Comparison of ENCODE assay signal across 19 cellular contexts in the genomic region with DNA sequence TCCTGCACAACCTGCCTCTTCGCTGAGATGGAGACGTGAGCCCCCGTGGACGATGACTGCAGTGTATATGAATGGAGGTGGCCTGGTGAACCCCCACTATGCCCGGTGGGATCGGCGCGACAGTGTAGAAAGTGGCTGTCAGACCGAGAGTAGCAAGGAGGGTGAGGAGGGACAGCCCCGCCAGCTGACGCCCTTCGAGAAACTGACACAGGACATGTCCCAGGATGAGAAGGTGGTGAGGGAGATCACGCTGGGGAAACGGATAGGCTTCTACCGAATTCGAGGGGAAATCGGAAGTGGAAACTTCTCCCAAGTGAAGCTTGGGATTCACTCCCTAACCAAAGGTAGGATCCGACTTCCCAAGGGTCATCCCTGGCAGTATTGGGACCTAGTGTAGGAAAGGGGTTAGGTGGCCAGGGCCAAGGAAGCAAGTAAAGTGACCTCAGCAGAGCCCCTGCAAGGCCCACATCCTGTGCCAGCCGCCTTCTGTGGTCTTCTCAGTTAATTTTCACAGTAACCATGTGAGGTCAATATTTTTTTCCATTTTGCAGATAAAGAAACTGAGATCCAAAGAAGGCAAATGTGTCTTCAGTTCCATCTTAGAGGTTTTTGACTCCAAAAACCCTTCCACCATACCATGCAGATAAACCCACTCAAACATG. TPM values are rescaled to one million over a fixed set of nuclear protein-coding genes. Genes with fewer than 3 reads are reported as not detected.
DNase-seq lines count a peak whose midpoint lies in the region; ATAC-seq and TF ChIP-seq lines count a peak whose summit lies in the region.
"Had no signal": no experiment of that assay in that cellular context is flagged by ENCODE, and none has a peak within 500 bp of the region (broad histone marks: within the 10 kb centered on the region; RNA-seq: fewer than 3 reads in every experiment).

No MANE protein-coding gene starts in this region.

- no peak overlapping the region for H3K4me3 ChIP-seq in GM23338
- H3K4me3 ChIP-seq: BLaER1 treated with 17β-estradiol and CSF1 and Interleukin-3, amounts not matched to agents 10 nM and 100 nM; cardiac muscle cell; pancreas; suprapubic skin had no signal

- DNase-seq in GM23338 (ENCODE audit: low spot score) = no peak
- no peak for DNase-seq in Ammon's horn (ENCODE audit: low spot score)
- DNase-seq in naive thymus-derived CD8-positive, alpha-beta T cell = no peak
- no peak for DNase-seq in GDM1 (lab: John Stamatoyannopoulos, UW)
- DNase-seq: foreskin melanocyte, HFFc6, NCI-H2227 treated with DMSO at 0.1 percent for 48 hours, pancreas had no signal

- H3K36me3 ChIP-seq in GM23338 (ENCODE audit: insufficient read depth) = no peaks in the 10 kb centered on the region
- H3K36me3 ChIP-seq: BLaER1 treated with 17β-estradiol and CSF1 and Interleukin-3, amounts not matched to agents 10 nM and 100 nM; cardiac muscle cell; pancreas; suprapubic skin had no signal

- H3F3A ChIP-seq in GM23338 (replicated peaks; ENCODE audit: low read depth) = no peaks in the 10 kb centered on the region

- H3K27ac ChIP-seq in GM23338 (ENCODE audit: low read depth) = no peak overlapping the region
- H3K27ac ChIP-seq: BLaER1 treated with 17β-estradiol and CSF1 and Interleukin-3, amounts not matched to agents 10 nM and 100 nM; cardiac muscle cell; pancreas; suprapubic skin; VCaP had no signal

- H3K9me2 ChIP-seq in GM23338 (ENCODE audit: insufficient read depth) = peaks cover 3% of the 10 kb centered on the region; the same call in 1 of the 2 replicates

- POLR2A ChIA-PET in naive thymus-derived CD8-positive, alpha-beta T cell (lab: Charles Lee) = no interaction called here

- H3K4me1 Mint-ChIP-seq in activated T-helper 17 cell treated with anti-CD3 and anti-CD28 coated beads, Interleukin-2, amount 50 U/mL, for 72 hours = peaks cover 5% of the 10 kb centered on the region
- no peaks in the 10 kb centered on the region; the same call in 2 of the 3 replicates for H3K4me1 Mint-ChIP-seq in GM23338
- H3K4me1 Mint-ChIP-seq in naive thymus-derived CD8-positive, alpha-beta T cell = no peaks in the 10 kb centered on the region

- no peak overlapping the region for H2AFZ ChIP-seq in GM23338

- no peak for TF ChIP-seq CTCF in GM23338 (conservative IDR thresholded peaks at IDR 0.05; ENCODE audit: low read depth in 2 of 2)

- no peaks in the 10 kb centered on the region for H3K79me2 ChIP-seq in GM23338 (replicated peaks; ENCODE audit: insufficient read depth)

- H3K4me1 ChIP-seq in GM23338 (ENCODE audit: insufficient read depth) = 0 out of 2 replicates have a peak, but pooled peaks cover 4% of the 10 kb centered on the region
- H3K4me1 ChIP-seq: BLaER1 treated with 17β-estradiol and CSF1 and Interleukin-3, amounts not matched to agents 10 nM and 100 nM; pancreas; suprapubic skin had no signal

- H3K4me3 Mint-ChIP-seq in activated T-helper 17 cell treated with anti-CD3 and anti-CD28 coated beads, Interleukin-2, amount 50 U/mL, for 72 hours = peak overlapping the region; percentile 19
- H3K4me3 Mint-ChIP-seq in GM23338 = no peak overlapping the region
- no peak overlapping the region for H3K4me3 Mint-ChIP-seq in naive thymus-derived CD8-positive, alpha-beta T cell
- H3K4me3 Mint-ChIP-seq: HFFc6 had no signal

- H3K36me3 Mint-ChIP-seq in activated T-helper 17 cell treated with anti-CD3 and anti-CD28 coated beads, Interleukin-2, amount 50 U/mL, for 72 hours (ENCODE audit: low read depth) = no peaks in the 10 kb centered on the region
- H3K36me3 Mint-ChIP-seq in GM23338 (ENCODE audit: low read depth) = no peaks in the 10 kb centered on the region
- peaks cover 0 to 2% (median 0%) of the 10 kb centered on the region in 3 donors for H3K36me3 Mint-ChIP-seq in naive thymus-derived CD8-positive, alpha-beta T cell
- H3K36me3 Mint-ChIP-seq: activated naive CD4-positive, alpha-beta T cell treated with anti-CD3 and anti-CD28 coated beads, Interleukin-2, amount 50 U/mL, for 72 hours had no signal

- H3K9me3 Mint-ChIP-seq in activated T-helper 17 cell treated with anti-CD3 and anti-CD28 coated beads, Interleukin-2, amount 50 U/mL, for 72 hours = no peaks in the 10 kb centered on the region
- no peaks in the 10 kb centered on the region for H3K9me3 Mint-ChIP-seq in GM23338
- no peaks in the 10 kb centered on the region for H3K9me3 Mint-ChIP-seq in naive thymus-derived CD8-positive, alpha-beta T cell
- H3K9me3 Mint-ChIP-seq: activated naive CD4-positive, alpha-beta T cell treated with anti-CD3 and anti-CD28 coated beads, Interleukin-2, amount 50 U/mL, for 72 hours; HFFc6 had no signal

- no peak overlapping the region for H3K4me2 ChIP-seq in GM23338
- H3K4me2 ChIP-seq: BLaER1 treated with 17β-estradiol and CSF1 and Interleukin-3, amounts not matched to agents 10 nM and 100 nM had no signal

- H3K27ac Mint-ChIP-seq in activated T-helper 17 cell treated with anti-CD3 and anti-CD28 coated beads, Interleukin-2, amount 50 U/mL, for 72 hours = peak overlapping the region; percentile 42
- H3K27ac Mint-ChIP-seq in GM23338 = no peak overlapping the region
- no peak overlapping the region for H3K27ac Mint-ChIP-seq in naive thymus-derived CD8-positive, alpha-beta T cell
- H3K27ac Mint-ChIP-seq: activated naive CD4-positive, alpha-beta T cell treated with anti-CD3 and anti-CD28 coated beads, Interleukin-2, amount 50 U/mL, for 72 hours; HFFc6 had no signal

- peak; percentile 40 for ATAC-seq in GM18861 (IDR thresholded peaks at IDR 0.05; ENCODE audit: unreplicated experiment)
- ATAC-seq in GM21390 (IDR thresholded peaks at IDR 0.05; ENCODE audit: unreplicated experiment) = peak; percentile 47
- peak; percentile 40 for ATAC-seq in HG02981 (IDR thresholded peaks at IDR 0.05; ENCODE audit: unreplicated experiment)
- peak; percentile 73 for ATAC-seq in activated T-helper 17 cell treated with anti-CD3 and anti-CD28 coated beads, Interleukin-2, amount 50 U/mL, for 72 hours (replicated peaks)
- no peak for ATAC-seq in GM23338
- ATAC-seq in naive thymus-derived CD8-positive, alpha-beta T cell = no peak
- ATAC-seq: pancreas, SK-N-SH treated with all-trans-retinoic acid at 6 μM for 48 hours had no signal

- H3K27me3 ChIP-seq in GM23338 (ENCODE audit: insufficient read depth) = no peaks in the 10 kb centered on the region
- H3K27me3 ChIP-seq: BLaER1 treated with 17β-estradiol and CSF1 and Interleukin-3, amounts not matched to agents 10 nM and 100 nM; pancreas; suprapubic skin had no signal

- H3K27me3 Mint-ChIP-seq in activated T-helper 17 cell treated with anti-CD3 and anti-CD28 coated beads, Interleukin-2, amount 50 U/mL, for 72 hours = peaks cover 36% of the 10 kb centered on the region
- H3K27me3 Mint-ChIP-seq in GM23338 (ENCODE audit: insufficient read depth, low read depth, poor library complexity) = no peaks in the 10 kb centered on the region
- peaks cover 0 to 26% (median 18%) of the 10 kb centered on the region in 5 donors for H3K27me3 Mint-ChIP-seq in naive thymus-derived CD8-positive, alpha-beta T cell

- H4K20me1 ChIP-seq in GM23338 (replicated peaks; ENCODE audit: insufficient read depth) = no peaks in the 10 kb centered on the region
- H4K20me1 ChIP-seq: BLaER1 treated with 17β-estradiol and CSF1 and Interleukin-3, amounts not matched to agents 10 nM and 100 nM had no signal

TF ChIP-seq in GM23338, 12 proteins besides CTCF, POLR2A, EP300 and RAD21 (continues in another document):
- TF ChIP-seq JUNB (IDR thresholded peaks at IDR 0.05; ENCODE audit: unreplicated experiment) (no peak), NANOG (IDR thresholded peaks at IDR 0.05; ENCODE audit: borderline replicate concordance) (no peak), POLR2AphosphoS5 (IDR thresholded peaks at IDR 0.05; ENCODE audit: low read depth) (no peak), STAT1 (IDR thresholded peaks at IDR 0.05; ENCODE audit: unreplicated experiment) (no peak), ZNF331 (CRISPR knock-in tag; IDR thresholded peaks at IDR 0.05; ENCODE audit: low read depth) (no peak), CREB1 (CRISPR knock-in tag; IDR thresholded peaks at IDR 0.05; ENCODE audit: low read depth) (no peak), ZNF114 (CRISPR knock-in tag; IDR thresholded peaks at IDR 0.05) (no peak)
- TF ChIP-seq, protein P1, sequence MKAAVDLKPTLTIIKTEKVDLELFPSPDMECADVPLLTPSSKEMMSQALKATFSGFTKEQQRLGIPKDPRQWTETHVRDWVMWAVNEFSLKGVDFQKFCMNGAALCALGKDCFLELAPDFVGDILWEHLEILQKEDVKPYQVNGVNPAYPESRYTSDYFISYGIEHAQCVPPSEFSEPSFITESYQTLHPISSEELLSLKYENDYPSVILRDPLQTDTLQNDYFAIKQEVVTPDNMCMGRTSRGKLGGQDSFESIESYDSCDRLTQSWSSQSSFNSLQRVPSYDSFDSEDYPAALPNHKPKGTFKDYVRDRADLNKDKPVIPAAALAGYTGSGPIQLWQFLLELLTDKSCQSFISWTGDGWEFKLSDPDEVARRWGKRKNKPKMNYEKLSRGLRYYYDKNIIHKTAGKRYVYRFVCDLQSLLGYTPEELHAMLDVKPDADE (IDR thresholded peaks at IDR 0.05) = no peak

RNA-seq across cellular contexts. Expression of a gene that starts 53.8 kb away (rescaled TPM):
- total RNA-seq in activated T-helper 17 cell treated with anti-CD3 and anti-CD28 coated beads, Interleukin-2, amount 50 U/mL, for 72 hours = 1 to 10 TPM; 1.7 to 4.3 TPM
- not detected in 2 replicates for total RNA-seq in GM23338 (2014; rRNA removed; shearing (Covaris generic))
- not detected in 2 replicates for polyA plus RNA-seq in GM23338 (2016; fragmentation: Nextera tagmentation; extraction: Ambion mirVana)
- under 1 TPM; 0.26 to 0.74 TPM for total RNA-seq in naive thymus-derived CD8-positive, alpha-beta T cell
- not detected for polyA plus RNA-seq in naive thymus-derived CD8-positive, alpha-beta T cell
- total RNA-seq: Daoy had no signal

Comparison
In these comparisons a context has a peak if more than half of its experiments do, and no peak if none do; other contexts are left out.
1. ATAC-seq: peak in GM18861 (single experiment), GM21390 (single experiment), HG02981 (single experiment) and activated T-helper 17 cell treated with anti-CD3 and anti-CD28 coated beads, Interleukin-2, amount 50 U/mL, for 72 hours (single experiment); none in GM23338 (single experiment) and naive thymus-derived CD8-positive, alpha-beta T cell (0 of 2).